19 cellular contexts compared by ENCODE assay signal in the genomic region with DNA sequence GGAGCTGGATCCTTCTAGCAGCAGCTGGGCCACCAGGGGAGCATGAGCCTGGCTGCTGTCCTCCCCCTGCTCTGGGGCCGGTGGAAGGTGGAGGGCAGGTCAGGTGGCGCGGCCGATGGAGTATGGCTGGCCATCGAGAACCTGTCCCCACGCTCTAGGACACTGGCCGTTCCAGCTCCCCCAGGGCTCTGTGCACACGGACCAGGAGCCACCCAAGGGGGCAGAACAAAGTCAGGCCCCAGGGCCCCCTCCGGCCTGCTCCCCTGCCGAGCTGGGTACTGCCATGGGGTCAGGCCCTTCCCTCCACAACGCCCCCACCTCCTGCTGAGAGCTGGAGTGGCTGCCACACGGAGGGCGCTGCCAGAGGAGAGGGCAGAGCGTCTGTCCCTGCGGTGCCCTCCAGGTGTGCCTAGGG. TPM values are rescaled to one million over a fixed set of nuclear protein-coding genes. Genes with fewer than 3 reads are reported as not detected.
"Had no signal": no experiment of that assay in that cellular context is flagged by ENCODE, and none has a peak within 500 bp of the region (broad histone marks: within the 10 kb centered on the region; RNA-seq: fewer than 3 reads in every experiment).

No MANE protein-coding gene starts in this region.

- H3K9me3 ChIP-seq: adrenal gland, breast epithelium had no signal

- H3K4me1 ChIP-seq: breast epithelium had no signal

- H3K27ac ChIP-seq: adrenal gland, breast epithelium had no signal

- H3K4me3 ChIP-seq: adrenal gland, breast epithelium, K562 had no signal

- DNase-seq: activated CD4-positive, alpha-beta T cell treated with anti-CD3 and anti-CD28 coated beads for 48 hours; activated CD4-positive, alpha-beta T cell treated with anti-CD3 and anti-CD28 coated beads, Interleukin-2, amount 50 U/mL, for 4 hours; activated CD4-positive, CD25-positive, alpha-beta regulatory T cell treated with anti-CD3 and anti-CD28 coated beads, Interleukin-2, amount 50 U/mL, for 72 hours; activated CD8-positive, alpha-beta memory T cell treated with anti-CD3 and anti-CD28 coated beads, Interleukin-2, amount 50 U/mL, for 48 hours; activated CD8-positive, alpha-beta T cell treated with anti-CD3 and anti-CD28 coated beads, Interleukin-2, amount 10 ng/mL, durations not matched to agents 7 days and 5 days; activated naive CD4-positive, alpha-beta T cell treated with anti-CD3 and anti-CD28 coated beads, Interleukin-2, amount 50 U/mL, for 16 hours; activated naive CD8-positive, alpha-beta T cell treated with anti-CD3 and anti-CD28 coated beads, Interleukin-2, amount 10 ng/mL, durations not matched to agents 7 days and 5 days; activated T-cell treated with anti-CD3 and anti-CD28 coated beads, Interleukin-2, amount 50 U/mL, for 1 hour; adrenal gland; caudate nucleus; NCI-H1105 treated with DMSO at 0.1 percent for 48 hours; NCI-H187; NCI-H2081; NCI-H446 treated with DMSO at 0.1 percent for 48 hours; SHP77 treated with DMSO at 0.1 percent for 48 hours had no signal

- ATAC-seq: activated CD8-positive, alpha-beta T cell treated with anti-CD3 and anti-CD28 coated beads, Interleukin-2, amount 10 ng/mL, durations not matched to agents 7 days and 5 days; K562; WTC11 had no signal

- H3K36me3 ChIP-seq: adrenal gland, breast epithelium had no signal

RNA-seq across cellular contexts. Expression of gene PLCH2, which starts 4.5 kb away (rescaled TPM):
- total RNA-seq: SK-MEL-5 had no signal

RNA-seq across cellular contexts. Expression of gene HES5, which starts 58.5 kb away (rescaled TPM):
- total RNA-seq: activated CD8-positive, alpha-beta T cell treated with anti-CD3 and anti-CD28 coated beads, Interleukin-2, amount 10 ng/mL, durations not matched to agents 7 days and 5 days; activated naive CD8-positive, alpha-beta T cell treated with anti-CD3 and anti-CD28 coated beads, Interleukin-2, amount 10 ng/mL, durations not matched to agents 7 days and 5 days; adrenal gland; breast epithelium; K562; SK-MEL-5; WTC11 had no signal
